In the genomic region with DNA sequence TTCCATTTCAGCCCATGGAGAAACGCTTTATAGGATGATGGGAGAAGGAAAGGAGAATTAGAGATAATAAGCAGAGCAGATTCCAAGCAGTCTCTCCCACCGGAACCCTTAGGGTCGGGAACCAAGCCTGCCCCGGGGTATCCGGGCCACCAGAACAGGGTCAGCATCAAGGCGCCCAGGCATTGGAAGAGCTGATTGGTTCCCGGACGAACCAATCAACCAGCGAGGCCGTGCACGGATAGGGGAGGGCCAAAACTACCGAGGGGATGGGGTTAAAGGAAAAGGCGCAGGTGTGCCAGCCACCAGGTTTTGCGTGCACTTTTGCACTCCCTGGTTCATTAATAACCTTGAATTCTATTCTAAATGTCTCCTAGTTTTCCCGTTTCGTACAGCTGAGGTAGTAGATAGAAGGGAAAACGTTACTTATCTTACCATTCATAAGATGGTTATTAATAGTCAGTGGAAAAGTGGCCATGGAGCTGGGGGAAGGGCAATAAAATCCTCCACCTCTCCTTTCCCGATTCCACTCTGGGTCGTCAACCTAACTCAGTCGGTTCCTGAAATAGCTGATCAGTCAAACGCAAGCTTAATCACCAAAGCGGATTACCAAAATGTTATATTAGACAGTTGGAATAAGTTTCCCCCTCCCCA, we compare ENCODE assay signal across 1 cellular context.
A peak's percentile ranks its signal among the peaks of the same experiment; 100 is the strongest.
TF ChIP-seq lines count a peak whose summit lies in the region.

No MANE protein-coding gene starts in this region.

TF ChIP-seq in HepG2, 621 proteins besides CTCF, POLR2A, EP300 and RAD21 (continued from another document and continues in another):
- TF ChIP-seq, protein P1, sequence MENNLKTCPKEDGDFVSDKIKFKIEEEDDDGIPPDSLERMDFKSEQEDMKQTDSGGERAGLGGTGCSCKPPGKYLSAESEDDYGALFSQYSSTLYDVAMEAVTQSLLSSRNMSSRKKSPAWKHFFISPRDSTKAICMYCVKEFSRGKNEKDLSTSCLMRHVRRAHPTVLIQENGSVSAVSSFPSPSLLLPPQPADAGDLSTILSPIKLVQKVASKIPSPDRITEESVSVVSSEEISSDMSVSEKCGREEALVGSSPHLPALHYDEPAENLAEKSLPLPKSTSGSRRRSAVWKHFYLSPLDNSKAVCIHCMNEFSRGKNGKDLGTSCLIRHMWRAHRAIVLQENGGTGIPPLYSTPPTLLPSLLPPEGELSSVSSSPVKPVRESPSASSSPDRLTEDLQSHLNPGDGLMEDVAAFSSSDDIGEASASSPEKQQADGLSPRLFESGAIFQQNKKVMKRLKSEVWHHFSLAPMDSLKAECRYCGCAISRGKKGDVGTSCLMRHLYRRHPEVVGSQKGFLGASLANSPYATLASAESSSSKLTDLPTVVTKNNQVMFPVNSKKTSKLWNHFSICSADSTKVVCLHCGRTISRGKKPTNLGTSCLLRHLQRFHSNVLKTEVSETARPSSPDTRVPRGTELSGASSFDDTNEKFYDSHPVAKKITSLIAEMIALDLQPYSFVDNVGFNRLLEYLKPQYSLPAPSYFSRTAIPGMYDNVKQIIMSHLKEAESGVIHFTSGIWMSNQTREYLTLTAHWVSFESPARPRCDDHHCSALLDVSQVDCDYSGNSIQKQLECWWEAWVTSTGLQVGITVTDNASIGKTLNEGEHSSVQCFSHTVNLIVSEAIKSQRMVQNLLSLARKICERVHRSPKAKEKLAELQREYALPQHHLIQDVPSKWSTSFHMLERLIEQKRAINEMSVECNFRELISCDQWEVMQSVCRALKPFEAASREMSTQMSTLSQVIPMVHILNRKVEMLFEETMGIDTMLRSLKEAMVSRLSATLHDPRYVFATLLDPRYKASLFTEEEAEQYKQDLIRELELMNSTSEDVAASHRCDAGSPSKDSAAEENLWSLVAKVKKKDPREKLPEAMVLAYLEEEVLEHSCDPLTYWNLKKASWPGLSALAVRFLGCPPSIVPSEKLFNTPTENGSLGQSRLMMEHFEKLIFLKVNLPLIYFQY (CRISPR knock-in tag; IDR thresholded peaks at IDR 0.05; ENCODE audit: borderline replicate concordance) = peak; percentile 86
- TF ChIP-seq ZEB1 (IDR thresholded peaks at IDR 0.05; ENCODE audit: insufficient replicate concordance, low read depth) (peak; percentile 64), ZNF652 (CRISPR knock-in tag; IDR thresholded peaks at IDR 0.05; ENCODE audit: borderline replicate concordance, low read depth) (0 out of 2 replicates have a peak, but pooled peaks have one; percentile 19), SALL1 (CRISPR knock-in tag; IDR thresholded peaks at IDR 0.05) (peak; percentile 23; the same call in 1 of the 2 replicates), ZBTB8A (CRISPR knock-in tag; IDR thresholded peaks at IDR 0.05; ENCODE audit: borderline replicate concordance, low read depth) (no peak), PATZ1 (CRISPR knock-in tag; IDR thresholded peaks at IDR 0.05) (0 out of 2 replicates have a peak, but pooled peaks have one; percentile 20), MED1 (CRISPR knock-in tag; IDR thresholded peaks at IDR 0.05) (0 out of 2 replicates have a peak, but pooled peaks have one; percentile 3), KMT2B (CRISPR knock-in tag; IDR thresholded peaks at IDR 0.05) (no peak), FOXC1 (CRISPR knock-in tag; IDR thresholded peaks at IDR 0.05; ENCODE audit: borderline replicate concordance) (0 out of 2 replicates have a peak, but pooled peaks have one; percentile 59), TOPORS (CRISPR knock-in tag; IDR thresholded peaks at IDR 0.05) (no peak), POLR2G (IDR thresholded peaks at IDR 0.05; ENCODE audit: low read depth, low read length) (0 out of 2 replicates have a peak, but pooled peaks have one; percentile 32), MTF2 (CRISPR knock-in tag; IDR thresholded peaks at IDR 0.05; ENCODE audit: borderline replicate concordance) (0 out of 2 replicates have a peak, but pooled peaks have one; percentile 22), NFYC (CRISPR knock-in tag; IDR thresholded peaks at IDR 0.05) (peak; percentile 81), RFXAP (CRISPR knock-in tag; IDR thresholded peaks at IDR 0.05; ENCODE audit: borderline replicate concordance) (0 out of 2 replicates have a peak, but pooled peaks have one; percentile 4), HNF1B (CRISPR knock-in tag; IDR thresholded peaks at IDR 0.05) (peak; percentile 30; the same call in 1 of the 2 replicates), ZFAT (CRISPR knock-in tag; conservative IDR thresholded peaks at IDR 0.05) (no peak), HMGXB4 (CRISPR knock-in tag; IDR thresholded peaks at IDR 0.05; ENCODE audit: borderline replicate concordance in 1 of 2, low read depth in 1 of 2) (no peak; a peak in 1 of 4 replicates), DRAP1 (CRISPR knock-in tag; IDR thresholded peaks at IDR 0.05) (peak; percentile 72), NFYB (CRISPR knock-in tag; IDR thresholded peaks at IDR 0.05) (peak; percentile 80), MYPOP (CRISPR knock-in tag; IDR thresholded peaks at IDR 0.05) (peak; percentile 21; the same call in 1 of the 2 replicates), POLR2AphosphoS5 (IDR thresholded peaks at IDR 0.05; ENCODE audit: low read depth, low read length) (peak; percentile 45; the same call in 1 of the 2 replicates), ZNF710 (CRISPR knock-in tag; IDR thresholded peaks at IDR 0.05; ENCODE audit: borderline replicate concordance) (0 out of 2 replicates have a peak, but pooled peaks have one; percentile 17), ZSCAN5A (CRISPR knock-in tag; IDR thresholded peaks at IDR 0.05; ENCODE audit: borderline replicate concordance) (no peak), ASH2L (IDR thresholded peaks at IDR 0.05; ENCODE audit: insufficient read length, low read depth, low read length) (peak; percentile 2), ZNF577 (CRISPR knock-in tag; IDR thresholded peaks at IDR 0.05; ENCODE audit: borderline replicate concordance, low read depth) (no peak), POGZ (CRISPR knock-in tag; IDR thresholded peaks at IDR 0.05) (peak; percentile 43; the same call in 1 of the 2 replicates), SRSF9 (IDR thresholded peaks at IDR 0.05; ENCODE audit: borderline replicate concordance, insufficient read depth, low read depth, low read length, poor library complexity, severe bottlenecking) (no peak), SP2 (CRISPR knock-in tag; IDR thresholded peaks at IDR 0.05) (0 out of 2 replicates have a peak, but pooled peaks have one; percentile 35)
- TF ChIP-seq, protein P2, sequence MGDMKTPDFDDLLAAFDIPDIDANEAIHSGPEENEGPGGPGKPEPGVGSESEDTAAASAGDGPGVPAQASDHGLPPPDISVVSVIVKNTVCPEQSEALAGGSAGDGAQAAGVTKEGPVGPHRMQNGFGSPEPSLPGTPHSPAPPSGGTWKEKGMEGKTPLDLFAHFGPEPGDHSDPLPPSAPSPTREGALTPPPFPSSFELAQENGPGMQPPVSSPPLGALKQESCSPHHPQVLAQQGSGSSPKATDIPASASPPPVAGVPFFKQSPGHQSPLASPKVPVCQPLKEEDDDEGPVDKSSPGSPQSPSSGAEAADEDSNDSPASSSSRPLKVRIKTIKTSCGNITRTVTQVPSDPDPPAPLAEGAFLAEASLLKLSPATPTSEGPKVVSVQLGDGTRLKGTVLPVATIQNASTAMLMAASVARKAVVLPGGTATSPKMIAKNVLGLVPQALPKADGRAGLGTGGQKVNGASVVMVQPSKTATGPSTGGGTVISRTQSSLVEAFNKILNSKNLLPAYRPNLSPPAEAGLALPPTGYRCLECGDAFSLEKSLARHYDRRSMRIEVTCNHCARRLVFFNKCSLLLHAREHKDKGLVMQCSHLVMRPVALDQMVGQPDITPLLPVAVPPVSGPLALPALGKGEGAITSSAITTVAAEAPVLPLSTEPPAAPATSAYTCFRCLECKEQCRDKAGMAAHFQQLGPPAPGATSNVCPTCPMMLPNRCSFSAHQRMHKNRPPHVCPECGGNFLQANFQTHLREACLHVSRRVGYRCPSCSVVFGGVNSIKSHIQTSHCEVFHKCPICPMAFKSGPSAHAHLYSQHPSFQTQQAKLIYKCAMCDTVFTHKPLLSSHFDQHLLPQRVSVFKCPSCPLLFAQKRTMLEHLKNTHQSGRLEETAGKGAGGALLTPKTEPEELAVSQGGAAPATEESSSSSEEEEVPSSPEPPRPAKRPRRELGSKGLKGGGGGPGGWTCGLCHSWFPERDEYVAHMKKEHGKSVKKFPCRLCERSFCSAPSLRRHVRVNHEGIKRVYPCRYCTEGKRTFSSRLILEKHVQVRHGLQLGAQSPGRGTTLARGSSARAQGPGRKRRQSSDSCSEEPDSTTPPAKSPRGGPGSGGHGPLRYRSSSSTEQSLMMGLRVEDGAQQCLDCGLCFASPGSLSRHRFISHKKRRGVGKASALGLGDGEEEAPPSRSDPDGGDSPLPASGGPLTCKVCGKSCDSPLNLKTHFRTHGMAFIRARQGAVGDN (CRISPR knock-in tag; IDR thresholded peaks at IDR 0.05) = peak; percentile 55
